Comparison of ENCODE assay signal across 10 cellular contexts in genomic region chr17:30821751-30822723, GRCh38. TPM values are rescaled to one million over a fixed set of nuclear protein-coding genes. Genes with fewer than 3 reads are reported as not detected.
DNase-seq lines count a peak whose midpoint lies in the region; ATAC-seq and TF ChIP-seq lines count a peak whose summit lies in the region.
"Had no signal": no experiment of that assay in that cellular context is flagged by ENCODE, and none has a peak within 500 bp of the region (broad histone marks: within the 10 kb centered on the region; RNA-seq: fewer than 3 reads in every experiment).

No MANE protein-coding gene starts in this region.

- peak overlapping the region; percentile 90 to 99 (median 95) for H3K4me3 Mint-ChIP-seq in CD8-positive, alpha-beta memory T cell
- H3K4me3 Mint-ChIP-seq in IgD-negative memory B cell (peak overlapping the region; percentile 86 to 96 (median 93)), natural killer cell (peak overlapping the region; percentile 94)
- peak overlapping the region; percentile 99 for H3K4me3 Mint-ChIP-seq in activated naive CD8-positive, alpha-beta T cell

- H3K27me3 Mint-ChIP-seq in CD8-positive, alpha-beta memory T cell = no peaks in the 10 kb centered on the region
- H3K27me3 Mint-ChIP-seq in IgD-negative memory B cell (no peaks in the 10 kb centered on the region), natural killer cell (ENCODE audit: low read depth in 2 of 2) (no peaks in the 10 kb centered on the region)
- H3K27me3 Mint-ChIP-seq in activated naive CD8-positive, alpha-beta T cell = no peaks in the 10 kb centered on the region

- ATAC-seq in natural killer cell = no peak
- ATAC-seq in GM18867 (IDR thresholded peaks at IDR 0.05; ENCODE audit: unreplicated experiment) = no peak

- peak overlapping the region; percentile 96 for H3K4me3 ChIP-seq in CD8-positive, alpha-beta memory T cell (ENCODE audit: low read length)
- H3K4me3 ChIP-seq: cardiac muscle cell had no signal

- H3K27ac ChIP-seq in CD8-positive, alpha-beta memory T cell (ENCODE audit: low read depth, low read length) = no peak overlapping the region

- H3K9me3 Mint-ChIP-seq in CD8-positive, alpha-beta memory T cell = no peaks in the 10 kb centered on the region
- no peaks in the 10 kb centered on the region for H3K9me3 Mint-ChIP-seq in IgD-negative memory B cell
- no peaks in the 10 kb centered on the region for H3K9me3 Mint-ChIP-seq in activated naive CD8-positive, alpha-beta T cell (ENCODE audit: low read depth)
- H3K9me3 Mint-ChIP-seq in natural killer cell = no peaks in the 10 kb centered on the region

- H3K4me1 Mint-ChIP-seq in CD8-positive, alpha-beta memory T cell = peaks cover 49 to 63% (median 60%) of the 10 kb centered on the region in 3 donors
- H3K4me1 Mint-ChIP-seq in IgD-negative memory B cell = peaks cover 39 to 42% (median 40%) of the 10 kb centered on the region in 3 donors
- peaks cover 52% of the 10 kb centered on the region for H3K4me1 Mint-ChIP-seq in activated naive CD8-positive, alpha-beta T cell (ENCODE audit: low read depth)
- H3K4me1 Mint-ChIP-seq in natural killer cell = peaks cover 41 to 49% of the 10 kb centered on the region in 2 donors

- H3K36me3 ChIP-seq in CD8-positive, alpha-beta memory T cell (ENCODE audit: insufficient read depth, low read length) = no peaks in the 10 kb centered on the region
- H3K36me3 ChIP-seq: cardiac muscle cell had no signal

- CTCF ChIA-PET in CD8-positive, alpha-beta memory T cell (lab: Charles Lee) = interaction anchor here (1.2 to 5.0 kb wide), 3 partner anchors 11 to 17 kb away, joined by 3 to 90 read pairs (median 18); no protein-coding TSS in a partner anchor

- H3K36me3 Mint-ChIP-seq in CD8-positive, alpha-beta memory T cell = peaks cover 0 to 22% (median 3%) of the 10 kb centered on the region in 3 donors
- H3K36me3 Mint-ChIP-seq in IgD-negative memory B cell = peaks cover 3% of the 10 kb centered on the region
- no peaks in the 10 kb centered on the region for H3K36me3 Mint-ChIP-seq in activated naive CD8-positive, alpha-beta T cell
- no peaks in the 10 kb centered on the region for H3K36me3 Mint-ChIP-seq in natural killer cell

- POLR2A ChIA-PET in CD8-positive, alpha-beta memory T cell (lab: Charles Lee) = interaction anchor here (4.2 kb wide), 1 partner anchor 12 kb away, joined by 51 read pairs; no protein-coding TSS in a partner anchor

- H3K27me3 ChIP-seq in CD8-positive, alpha-beta memory T cell (ENCODE audit: insufficient read depth, low read length, poor library complexity, severe bottlenecking) = no peaks in the 10 kb centered on the region
- H3K27me3 ChIP-seq: cardiac muscle cell had no signal

- peak overlapping the region; percentile 71 to 99 (median 92) for H3K27ac Mint-ChIP-seq in CD8-positive, alpha-beta memory T cell
- H3K27ac Mint-ChIP-seq in IgD-negative memory B cell (peak overlapping the region; percentile 67 to 98 (median 78)), natural killer cell (peak overlapping the region; percentile 88 to 94)
- peak overlapping the region; percentile 94 for H3K27ac Mint-ChIP-seq in activated naive CD8-positive, alpha-beta T cell

- intact Hi-C loops in natural killer cell (cut with micrococcal nuclease) = loop anchor here (2.0 to 10.0 kb wide), 3 partner anchors 13 to 347 kb away; partner anchors contain the start of gene GOSR1

- TF ChIP-seq CTCF in natural killer cell (IDR thresholded peaks at IDR 0.05) = no peak

- H3K4me1 ChIP-seq in CD8-positive, alpha-beta memory T cell (ENCODE audit: insufficient read depth, low read length) = peaks cover 55% of the 10 kb centered on the region

- DNase-seq in CD8-positive, alpha-beta memory T cell = peak in 1 of 5 donors; percentile 44
- DNase-seq in natural killer cell (no peak), SKM-1 treated with dmso at 0.1 percent for 144 hours (lab: John Stamatoyannopoulos, UW; ENCODE audit: unreplicated experiment) (no peak), NCI-H2196 treated with DMSO at 0.1 percent for 48 hours (lab: John Stamatoyannopoulos, UW; ENCODE audit: unreplicated experiment) (no peak), anterior cingulate cortex (lab: John Stamatoyannopoulos, UW) (no peak)
- DNase-seq: T1000 had no signal

- H3K9me3 ChIP-seq in CD8-positive, alpha-beta memory T cell (ENCODE audit: low read length) = no peaks in the 10 kb centered on the region

RNA-seq across cellular contexts. Expression of gene CRLF3, which starts 2.5 kb away (rescaled TPM):
- total RNA-seq in CD8-positive, alpha-beta memory T cell = 10 to 100 TPM; 42.7 to 43.0 TPM
- 108 TPM for polyA plus RNA-seq in CD8-positive, alpha-beta memory T cell
- 76.6 TPM for polyA plus RNA-seq in IgD-negative memory B cell
- 10 to 100 TPM; 49.0 to 89.0 (median 62.2) TPM for total RNA-seq in natural killer cell

RNA-seq across cellular contexts. Expression of gene ATAD5, which starts 9.7 kb away (rescaled TPM):
- total RNA-seq in CD8-positive, alpha-beta memory T cell = 10 to 100 TPM; 25.5 to 27.8 TPM
- polyA plus RNA-seq in CD8-positive, alpha-beta memory T cell = 2.3 TPM
- polyA plus RNA-seq in IgD-negative memory B cell = 1.7 TPM
- total RNA-seq in natural killer cell = 1 to 10 TPM; 5.5 to 6.6 (median 5.6) TPM
